ENCODE assay signal across 1 cellular context in the genomic region with DNA sequence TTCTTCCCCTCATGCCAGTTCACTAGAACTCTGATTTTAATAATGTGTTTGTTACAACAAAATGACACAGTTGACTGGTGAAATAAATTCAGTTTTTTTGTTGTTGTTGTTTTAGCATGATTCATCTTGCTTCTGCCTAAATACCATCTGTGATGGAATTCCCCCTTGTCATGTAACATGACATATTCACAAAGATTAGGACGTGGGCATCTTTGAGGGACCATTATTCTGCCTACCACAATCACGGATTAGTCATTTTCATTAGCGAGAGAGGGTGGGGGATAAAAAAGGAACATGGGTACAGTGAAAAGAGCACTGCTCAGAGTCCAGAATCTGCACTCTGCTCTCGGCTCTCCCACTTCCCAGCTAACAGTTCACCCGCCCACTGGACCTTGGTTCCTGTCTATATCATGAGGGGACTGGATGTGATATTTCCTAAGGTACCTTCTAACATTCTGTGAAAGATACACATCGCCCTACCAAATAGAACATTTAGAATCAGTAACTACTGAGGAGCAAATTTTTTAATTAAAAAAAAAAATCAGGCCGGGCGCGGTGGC.
TF ChIP-seq lines count a peak whose summit lies in the region.

No MANE protein-coding gene starts in this region.

TF ChIP-seq in HepG2, 621 proteins besides CTCF, POLR2A, EP300 and RAD21:
- TF ChIP-seq HNF4A (CRISPR knock-in tag; IDR thresholded peaks at IDR 0.05) = peak; percentile 65
- no peak for TF ChIP-seq TBL1XR1 (IDR thresholded peaks at IDR 0.05; ENCODE audit: borderline replicate concordance, low read length, partially characterized antibody)
- TF ChIP-seq NCOR1 (IDR thresholded peaks at IDR 0.05; ENCODE audit: borderline replicate concordance, low read length) = 0 out of 2 replicates have a peak, but pooled peaks have one; percentile 27
- TF ChIP-seq ZNF337 (CRISPR knock-in tag; IDR thresholded peaks at IDR 0.05; ENCODE audit: borderline replicate concordance, low read depth) = no peak
- no peak for TF ChIP-seq LCORL (IDR thresholded peaks at IDR 0.05)
- no peak for TF ChIP-seq LCORL (CRISPR knock-in tag; IDR thresholded peaks at IDR 0.05)
TF ChIP-seq in HepG2: peak in this region for 2.
